In genomic region chr17:74759243-74759801, GRCh38 we compare ENCODE assay signal across 8 cellular contexts. TPM values are rescaled to one million over a fixed set of nuclear protein-coding genes. Genes with fewer than 3 reads are reported as not detected.
DNase-seq lines count a peak whose midpoint lies in the region; ATAC-seq and TF ChIP-seq lines count a peak whose summit lies in the region.

No MANE protein-coding gene starts in this region.

- H3K27me3 Mint-ChIP-seq in activated naive CD8-positive, alpha-beta T cell treated with anti-CD3 and anti-CD28 coated beads, Interleukin-2, amount 10 ng/mL, durations not matched to agents 7 days and 5 days, result no peaks in the 10 kb centered on the region
- H3K27me3 Mint-ChIP-seq in natural killer cell treated with Interleukin-12 subunit alpha and Interleukin-12 subunit beta and Interleukin-15 and Interleukin-18, amount 100 ng/mL, for 72 hours, result no peaks in the 10 kb centered on the region

- H3K4me1 Mint-ChIP-seq in activated naive CD8-positive, alpha-beta T cell treated with anti-CD3 and anti-CD28 coated beads, Interleukin-2, amount 10 ng/mL, durations not matched to agents 7 days and 5 days, result peaks cover 44% of the 10 kb centered on the region
- H3K4me1 Mint-ChIP-seq in natural killer cell treated with Interleukin-12 subunit alpha and Interleukin-12 subunit beta and Interleukin-15 and Interleukin-18, amount 100 ng/mL, for 72 hours (ENCODE audit: low read depth in 2 of 2), result peaks cover 44 to 54% of the 10 kb centered on the region in 2 donors

- H3K9me3 Mint-ChIP-seq in activated naive CD8-positive, alpha-beta T cell treated with anti-CD3 and anti-CD28 coated beads, Interleukin-2, amount 10 ng/mL, durations not matched to agents 7 days and 5 days, result no peaks in the 10 kb centered on the region
- no peaks in the 10 kb centered on the region for H3K9me3 Mint-ChIP-seq in natural killer cell treated with Interleukin-12 subunit alpha and Interleukin-12 subunit beta and Interleukin-15 and Interleukin-18, amount 100 ng/mL, for 72 hours

- H3K36me3 Mint-ChIP-seq in activated naive CD8-positive, alpha-beta T cell treated with anti-CD3 and anti-CD28 coated beads, Interleukin-2, amount 10 ng/mL, durations not matched to agents 7 days and 5 days, result peaks cover 11% of the 10 kb centered on the region
- H3K36me3 Mint-ChIP-seq in natural killer cell treated with Interleukin-12 subunit alpha and Interleukin-12 subunit beta and Interleukin-15 and Interleukin-18, amount 100 ng/mL, for 72 hours, result no peaks in the 10 kb centered on the region

- peak overlapping the region in 1 of 4 donors; percentile 20 for H3K27ac ChIP-seq in esophagus muscularis mucosa (replicated peaks in 1 of 4)

- intact Hi-C loops in esophagus muscularis mucosa (cut with DNase I), result no loop called here

- H3K27me3 ChIP-seq in esophagus muscularis mucosa, result peaks cover 0 to 17% (median 0%) of the 10 kb centered on the region in 4 donors

- TF ChIP-seq EP300 in esophagus muscularis mucosa (IDR thresholded peaks at IDR 0.05), result no peak

- 94% methylated on average over 3 of the region's 9 CpGs for WGBS in esophagus muscularis mucosa

- H3K4me3 Mint-ChIP-seq in activated naive CD8-positive, alpha-beta T cell treated with anti-CD3 and anti-CD28 coated beads, Interleukin-2, amount 10 ng/mL, durations not matched to agents 7 days and 5 days, result peak overlapping the region; percentile 64
- H3K4me3 Mint-ChIP-seq in natural killer cell treated with Interleukin-12 subunit alpha and Interleukin-12 subunit beta and Interleukin-15 and Interleukin-18, amount 100 ng/mL, for 72 hours, result peak overlapping the region; percentile 83

- peak; percentile 33 for TF ChIP-seq CTCF in NB4 (IDR thresholded peaks at IDR 0.05; ENCODE audit: low read depth, low read length)
- no peak for TF ChIP-seq CTCF in foreskin fibroblast (IDR thresholded peaks at IDR 0.05; ENCODE audit: low read depth, low read length)
- TF ChIP-seq CTCF in omental fat pad (IDR thresholded peaks at IDR 0.05), result no peak
- no peak for TF ChIP-seq CTCF in esophagus muscularis mucosa (IDR thresholded peaks at IDR 0.05)

- H3K4me3 ChIP-seq in NB4 (ENCODE audit: low read depth, low read length) (peak overlapping the region; percentile 30), foreskin fibroblast (ENCODE audit: low read depth in 1 of 2, low read length in 2 of 2) (no peak overlapping the region), esophagus muscularis mucosa (no peak overlapping the region)

- TF ChIP-seq POLR2A in NB4 (IDR thresholded peaks at IDR 0.05; ENCODE audit: extremely low read depth, insufficient read length), result no peak
- TF ChIP-seq POLR2A in esophagus muscularis mucosa (IDR thresholded peaks at IDR 0.05; ENCODE audit: low read depth), result no peak

- peaks cover 0 to 5% (median 0%) of the 10 kb centered on the region in 4 donors for H3K36me3 ChIP-seq in esophagus muscularis mucosa

- DNase-seq in DMS 273 treated with DMSO at 0.1 percent for 48 hours (lab: John Stamatoyannopoulos, UW) (peak; percentile 31), NB4 (ENCODE audit: low read depth) (peak; percentile 90), foreskin fibroblast (no peak), omental fat pad (ENCODE audit: low spot score) (no peak), esophagus muscularis mucosa (ENCODE audit: extremely low spot score) (no peak)
- peak; percentile 73 for DNase-seq in activated naive CD8-positive, alpha-beta T cell treated with anti-CD3 and anti-CD28 coated beads, Interleukin-2, amount 10 ng/mL, durations not matched to agents 7 days and 5 days
- peak; percentile 81 for DNase-seq in natural killer cell treated with Interleukin-12 subunit alpha and Interleukin-12 subunit beta and Interleukin-15 and Interleukin-18, amount 100 ng/mL, for 72 hours (ENCODE audit: low spot score)

- peaks cover 45 to 58% (median 55%) of the 10 kb centered on the region in 4 donors for H3K4me1 ChIP-seq in esophagus muscularis mucosa

- H3K9me3 ChIP-seq in esophagus muscularis mucosa, result no peaks in the 10 kb centered on the region

- peak overlapping the region; percentile 84 for H3K27ac Mint-ChIP-seq in activated naive CD8-positive, alpha-beta T cell treated with anti-CD3 and anti-CD28 coated beads, Interleukin-2, amount 10 ng/mL, durations not matched to agents 7 days and 5 days
- peak overlapping the region; percentile 83 to 84 for H3K27ac Mint-ChIP-seq in natural killer cell treated with Interleukin-12 subunit alpha and Interleukin-12 subunit beta and Interleukin-15 and Interleukin-18, amount 100 ng/mL, for 72 hours

- ATAC-seq in GM21390 (IDR thresholded peaks at IDR 0.05; ENCODE audit: unreplicated experiment) (peak; percentile 78), omental fat pad (ENCODE audit: low FRiP score) (no peak)
- ATAC-seq in activated naive CD8-positive, alpha-beta T cell treated with anti-CD3 and anti-CD28 coated beads, Interleukin-2, amount 10 ng/mL, durations not matched to agents 7 days and 5 days (ENCODE audit: low read depth), result peak; percentile 89
- ATAC-seq in natural killer cell treated with Interleukin-12 subunit alpha and Interleukin-12 subunit beta and Interleukin-15 and Interleukin-18, amount 100 ng/mL, for 72 hours, result peak; percentile 89

- POLR2A ChIA-PET in activated naive CD8-positive, alpha-beta T cell treated with anti-CD3 and anti-CD28 coated beads, Interleukin-2, amount 10 ng/mL, durations not matched to agents 7 days and 5 days (lab: Charles Lee), result interaction anchor here (0.5 to 4.4 kb wide), 15 partner anchors 9 to 114 kb away, joined by 3 to 70 read pairs (median 8); partner anchors contain the start of genes FDXR, NAT9 and RAB37

RNA-seq across cellular contexts. Expression of gene NHERF1, which starts 10.9 kb away (rescaled TPM):
- total RNA-seq in activated naive CD8-positive, alpha-beta T cell treated with anti-CD3 and anti-CD28 coated beads, Interleukin-2, amount 10 ng/mL, durations not matched to agents 7 days and 5 days, result 100 to 1,000 TPM; 241 to 244 TPM
- total RNA-seq in natural killer cell treated with Interleukin-12 subunit alpha and Interleukin-12 subunit beta and Interleukin-15 and Interleukin-18, amount 100 ng/mL, for 72 hours, result 100 to 1,000 TPM; 159 to 187 TPM
- 10 to 100 TPM; 18.0 to 51.7 (median 21.8) TPM for total RNA-seq in omental fat pad
- total RNA-seq in esophagus muscularis mucosa, result 10 to 100 TPM in 2 of 4 donors, 1 to 10 TPM in 2; 8.9 to 12.1 (median 11.0) TPM

RNA-seq across cellular contexts. Expression of gene NAT9, which starts 16.8 kb away (rescaled TPM):
- total RNA-seq in activated naive CD8-positive, alpha-beta T cell treated with anti-CD3 and anti-CD28 coated beads, Interleukin-2, amount 10 ng/mL, durations not matched to agents 7 days and 5 days, result 10 to 100 TPM; 37.6 to 42.1 TPM
- total RNA-seq in natural killer cell treated with Interleukin-12 subunit alpha and Interleukin-12 subunit beta and Interleukin-15 and Interleukin-18, amount 100 ng/mL, for 72 hours, result 10 to 100 TPM; 42.9 to 60.7 TPM
- total RNA-seq in omental fat pad (10 to 100 TPM; 15.1 to 35.9 (median 24.2) TPM), esophagus muscularis mucosa (10 to 100 TPM; 10.4 to 22.4 (median 17.7) TPM)

RNA-seq across cellular contexts. Expression of gene RAB37, which starts 22.3 kb away (rescaled TPM):
- 10 to 100 TPM; 24.7 to 27.5 TPM for total RNA-seq in activated naive CD8-positive, alpha-beta T cell treated with anti-CD3 and anti-CD28 coated beads, Interleukin-2, amount 10 ng/mL, durations not matched to agents 7 days and 5 days
- total RNA-seq in natural killer cell treated with Interleukin-12 subunit alpha and Interleukin-12 subunit beta and Interleukin-15 and Interleukin-18, amount 100 ng/mL, for 72 hours, result 1 to 10 TPM; 1.3 to 3.3 TPM
- total RNA-seq in omental fat pad, result 1 to 10 TPM in 2 of 4 donors, under 1 TPM in 2; 0.48 to 3.0 (median 1.4) TPM
- total RNA-seq in esophagus muscularis mucosa, result 1 to 10 TPM; 1.4 to 3.3 (median 2.5) TPM

RNA-seq across cellular contexts. Expression of gene CD300LF, which starts 46.6 kb away (rescaled TPM):
- under 1 TPM in 1 of 2 experiments, not detected in 1; 0.25 TPM for total RNA-seq in activated naive CD8-positive, alpha-beta T cell treated with anti-CD3 and anti-CD28 coated beads, Interleukin-2, amount 10 ng/mL, durations not matched to agents 7 days and 5 days
- total RNA-seq in natural killer cell treated with Interleukin-12 subunit alpha and Interleukin-12 subunit beta and Interleukin-15 and Interleukin-18, amount 100 ng/mL, for 72 hours, result 1 to 10 TPM in 1 of 2 donors, not detected in 1; 2.2 TPM
- total RNA-seq in omental fat pad, result 1 to 10 TPM in 3 of 4 donors, not detected in 1; 1.1 to 2.5 (median 2.2) TPM
- total RNA-seq in esophagus muscularis mucosa, result under 1 TPM in 3 of 4 donors, not detected in 1; 0.26 to 0.99 (median 0.42) TPM

Comparison
In these comparisons a context has a peak if more than half of its experiments do, and no peak if none do; other contexts are left out.
1. DNase-seq: peak in DMS 273 treated with DMSO at 0.1 percent for 48 hours (single experiment), NB4 (single experiment), activated naive CD8-positive, alpha-beta T cell treated with anti-CD3 and anti-CD28 coated beads, Interleukin-2, amount 10 ng/mL, durations not matched to agents 7 days and 5 days (single experiment) and natural killer cell treated with Interleukin-12 subunit alpha and Interleukin-12 subunit beta and Interleukin-15 and Interleukin-18, amount 100 ng/mL, for 72 hours (single experiment); none in foreskin fibroblast (0 of 2), omental fat pad (single experiment) and esophagus muscularis mucosa (single experiment).
2. RNA of gene RAB37, which starts 22.3 kb away (total RNA-seq): 24.7 to 27.5 TPM in activated naive CD8-positive, alpha-beta T cell treated with anti-CD3 and anti-CD28 coated beads, Interleukin-2, amount 10 ng/mL, durations not matched to agents 7 days and 5 days; 1.3 to 3.3 TPM in natural killer cell treated with Interleukin-12 subunit alpha and Interleukin-12 subunit beta and Interleukin-15 and Interleukin-18, amount 100 ng/mL, for 72 hours, 1.4 to 3.3 TPM in esophagus muscularis mucosa and 0.48 to 3.0 TPM in omental fat pad; every median in the first group is over 4 times any median in the second.